ENCODE assay signal across 28 cellular contexts in genomic region chr3:10777627-10778026, GRCh38. TPM values are rescaled to one million over a fixed set of nuclear protein-coding genes. Genes with fewer than 3 reads are reported as not detected.
"Had no signal": no experiment of that assay in that cellular context is flagged by ENCODE, and none has a peak within 500 bp of the region (broad histone marks: within the 10 kb centered on the region; RNA-seq: fewer than 3 reads in every experiment).

No MANE protein-coding gene starts in this region.

- H3K36me3 Mint-ChIP-seq: naive B cell; natural killer cell; neural progenitor cell; stimulated activated effector memory CD8-positive, alpha-beta T cell treated with anti-CD3 and anti-CD28 coated beads, Interleukin-12 subunit alpha, Interleukin-12 subunit beta, amount 100 ng/mL, for 72 hours had no signal

- H2AFZ ChIP-seq: neural progenitor cell had no signal

- ATAC-seq: left colon; left lung; natural killer cell; right cardiac atrium; stimulated activated effector memory CD8-positive, alpha-beta T cell treated with anti-CD3 and anti-CD28 coated beads, Interleukin-12 subunit alpha, Interleukin-12 subunit beta, amount 100 ng/mL, for 72 hours had no signal

- H3K4me3 Mint-ChIP-seq: naive B cell; natural killer cell; nephron progenitor cell; neural progenitor cell; stimulated activated effector memory CD8-positive, alpha-beta T cell treated with anti-CD3 and anti-CD28 coated beads, Interleukin-12 subunit alpha, Interleukin-12 subunit beta, amount 100 ng/mL, for 72 hours; stimulated activated naive CD8-positive, alpha-beta T cell treated with anti-CD3 and anti-CD28 coated beads, Interleukin-15, Interleukin-2, amounts not matched to agents 100 ng/mL and 50 ng/mL, for 24 hours had no signal

- H3K4me2 ChIP-seq: neural progenitor cell had no signal

- H3K27me3 ChIP-seq: ovary, uterus had no signal

- FAIRE-seq: kidney, small intestine had no signal

- H3K9me3 ChIP-seq: left lung, neutrophil, ovary, sigmoid colon, suprapubic skin, thoracic aorta, uterus had no signal

- H3K9me3 Mint-ChIP-seq: natural killer cell; nephron progenitor cell; neural progenitor cell; stimulated activated naive CD8-positive, alpha-beta T cell treated with anti-CD3 and anti-CD28 coated beads, Interleukin-15, Interleukin-2, amounts not matched to agents 100 ng/mL and 50 ng/mL, for 24 hours had no signal

- H3K4me3 ChIP-seq: left lung, lung, neural progenitor cell, ovary, sigmoid colon, spleen, suprapubic skin, thoracic aorta, tibial artery, uterus had no signal

- H3K27ac Mint-ChIP-seq: naive B cell; natural killer cell; nephron progenitor cell; neural progenitor cell; progenitor cell of endocrine pancreas; stimulated activated effector memory CD8-positive, alpha-beta T cell treated with anti-CD3 and anti-CD28 coated beads, Interleukin-12 subunit alpha, Interleukin-12 subunit beta, amount 100 ng/mL, for 72 hours; stimulated activated naive CD8-positive, alpha-beta T cell treated with anti-CD3 and anti-CD28 coated beads, Interleukin-15, Interleukin-2, amounts not matched to agents 100 ng/mL and 50 ng/mL, for 24 hours had no signal

- H3K27ac ChIP-seq: left lung, neural progenitor cell, neutrophil, ovary, sigmoid colon, spleen, suprapubic skin, thoracic aorta, tibial artery, uterus had no signal

- DNase-seq: hippocampal formation; kidney; left colon; left lung; mesendoderm; naive B cell; natural killer cell; nephron progenitor cell; occipital lobe; ovary; right cardiac atrium; sigmoid colon; small intestine; spleen; stimulated activated CD4-positive, alpha-beta T cell treated with anti-CD3 and anti-CD28 coated beads, Interleukin-4, amount 100 ng/mL, for 24 hours; stimulated activated naive CD4-positive, alpha-beta T cell; tibial artery; uterus had no signal

- H3K4me1 Mint-ChIP-seq: naive B cell; natural killer cell; nephron progenitor cell; neural progenitor cell; stimulated activated effector memory CD8-positive, alpha-beta T cell treated with anti-CD3 and anti-CD28 coated beads, Interleukin-12 subunit alpha, Interleukin-12 subunit beta, amount 100 ng/mL, for 72 hours had no signal

- H3K36me3 ChIP-seq: left lung, neural progenitor cell, neutrophil, ovary, sigmoid colon, spleen, suprapubic skin, thoracic aorta, tibial artery, uterus had no signal

- H3K9ac ChIP-seq: neural progenitor cell had no signal

- H3K4me1 ChIP-seq: left lung, neural progenitor cell, sigmoid colon, tibial artery, uterus had no signal

RNA-seq across cellular contexts. Expression of gene SLC6A11, which starts 38.4 kb away (rescaled TPM):
- total RNA-seq: natural killer cell, pulmonary artery endothelial cell, renal cortical epithelial cell, right cardiac atrium, thoracic aorta had no signal
